8 cellular contexts compared by ENCODE assay signal in genomic region chr7:6705959-6706665, GRCh38. TPM values are rescaled to one million over a fixed set of nuclear protein-coding genes. Genes with fewer than 3 reads are reported as not detected.
DNase-seq lines count a peak whose midpoint lies in the region; ATAC-seq and TF ChIP-seq lines count a peak whose summit lies in the region.

No MANE protein-coding gene starts in this region.

- H3K9me3 Mint-ChIP-seq in activated T-cell treated with anti-CD3 and anti-CD28 coated beads, Interleukin-2, amount 50 U/mL, for 24 hours, result peaks cover 33% of the 10 kb centered on the region

- H3K9me2 ChIP-seq in neural cell (ENCODE audit: insufficient read depth, low read length), result no peaks in the 10 kb centered on the region

- H3K4me1 Mint-ChIP-seq in activated T-cell treated with anti-CD3 and anti-CD28 coated beads, Interleukin-2, amount 50 U/mL, for 24 hours (ENCODE audit: low read depth), result peaks cover 44% of the 10 kb centered on the region

- peak overlapping the region; percentile 91 for H3K9ac ChIP-seq in neural cell (ENCODE audit: low read length)

- H3K27me3 Mint-ChIP-seq in activated T-cell treated with anti-CD3 and anti-CD28 coated beads, Interleukin-2, amount 50 U/mL, for 24 hours, result peaks cover under 1% of the 10 kb centered on the region

- DNase-seq in HEK293T (ENCODE audit: extremely low spot score) (peak; percentile 28), MG63 (peak; percentile 43), fibroblast of gingiva (ENCODE audit: low read depth) (peak; percentile 36), ureter (ENCODE audit: low spot score) (peak; percentile 48), NCI-H1694 treated with DMSO at 0.1 percent for 48 hours (lab: John Stamatoyannopoulos, UW) (no peak)
- DNase-seq in activated T-cell treated with anti-CD3 and anti-CD28 coated beads, Interleukin-2, amount 50 U/mL, for 24 hours, result no peak

- TF ChIP-seq RAD21 in neural cell (conservative IDR thresholded peaks at IDR 0.05), result no peak

- peak overlapping the region; percentile 96 for H3K4me2 ChIP-seq in neural cell (ENCODE audit: low read length)

- peak overlapping the region; percentile 33 for H2AFZ ChIP-seq in neural cell (ENCODE audit: low read depth, low read length)

- no peak for TF ChIP-seq EP300 in neural cell (conservative IDR thresholded peaks at IDR 0.05; ENCODE audit: poor library complexity, severe bottlenecking)

- H3K9me3 ChIP-seq in MG63 (peaks cover 31% of the 10 kb centered on the region), neural cell (ENCODE audit: low read length) (no peaks in the 10 kb centered on the region)

- no peak for TF ChIP-seq CTCF in neural cell (IDR thresholded peaks at IDR 0.05; ENCODE audit: poor library complexity, severe bottlenecking)

- peak overlapping the region; percentile 79 for H3K27ac ChIP-seq in neural cell (ENCODE audit: low read length)

- peaks cover 4% of the 10 kb centered on the region for H3F3A ChIP-seq in neural cell (ENCODE audit: insufficient read depth, low read length, poor library complexity, severe bottlenecking)

- peak overlapping the region; percentile 88 for H3K4me3 ChIP-seq in MG63
- H3K4me3 ChIP-seq in neural cell (ENCODE audit: low read length), result peak overlapping the region; percentile 98

- ATAC-seq in GM18498 (IDR thresholded peaks at IDR 0.05; ENCODE audit: unreplicated experiment), result peak; percentile 33

- H3K4me3 Mint-ChIP-seq in activated T-cell treated with anti-CD3 and anti-CD28 coated beads, Interleukin-2, amount 50 U/mL, for 24 hours, result peak overlapping the region; percentile 89

- peaks cover 41% of the 10 kb centered on the region for H3K36me3 Mint-ChIP-seq in activated T-cell treated with anti-CD3 and anti-CD28 coated beads, Interleukin-2, amount 50 U/mL, for 24 hours (ENCODE audit: low read depth)

- H3K36me3 ChIP-seq in MG63 (peaks cover 40% of the 10 kb centered on the region), neural cell (ENCODE audit: insufficient read depth, low read length) (peaks cover 11% of the 10 kb centered on the region)

- CTCF ChIA-PET in HEK293T (lab: Yijun Ruan, JAX), result no interaction called here

- H3K27ac Mint-ChIP-seq in activated T-cell treated with anti-CD3 and anti-CD28 coated beads, Interleukin-2, amount 50 U/mL, for 24 hours, result peak overlapping the region; percentile 93

- H3K27me3 ChIP-seq in MG63, result no peaks in the 10 kb centered on the region
- H3K27me3 ChIP-seq in neural cell (ENCODE audit: insufficient read depth, low read depth, low read length), result no peaks in the 10 kb centered on the region

- H3K79me2 ChIP-seq in neural cell (replicated peaks; ENCODE audit: insufficient read depth, low read length), result peaks cover 36% of the 10 kb centered on the region

- POLR2A ChIA-PET in HEK293T (lab: Yijun Ruan, JAX), result no interaction called here

- H4K20me1 ChIP-seq in neural cell (ENCODE audit: insufficient read depth), result no peaks in the 10 kb centered on the region

TF ChIP-seq in HEK293T, 16 proteins besides CTCF, POLR2A, EP300 and RAD21:
- TF ChIP-seq L3MBTL2 (conservative IDR thresholded peaks at IDR 0.05) (peak; percentile 67), SP1 (IDR thresholded peaks at IDR 0.05) (no peak)

TF ChIP-seq in neural cell, 6 proteins besides CTCF, POLR2A, EP300 and RAD21:
- TF ChIP-seq TAF1 (IDR thresholded peaks at IDR 0.05; ENCODE audit: low read depth) (peak; percentile 22), EZH2 (IDR thresholded peaks at IDR 0.05; ENCODE audit: borderline replicate concordance, insufficient read depth, low read length, poor library complexity, severe bottlenecking) (no peak)

RNA-seq across cellular contexts. Expression of gene ZNF12, which starts 0.6 kb away (rescaled TPM):
- total RNA-seq in MG63 (2014; rRNA removed; shearing (Covaris generic); ENCODE audit: low replicate concordance), result 7.1 and 8.0 TPM in 2 replicates
- polyA plus RNA-seq in neural cell, result 26.0 and 27.9 TPM in 2 replicates
- polyA minus RNA-seq in neural cell, result 55.5 and 61.0 TPM in 2 replicates
- 29.0 TPM for total RNA-seq in ureter

RNA-seq across cellular contexts. Expression of gene RSPH10B2, which starts 47.8 kb away (rescaled TPM):
- 0.20 TPM in 1 of 2 replicates, not detected in the other for total RNA-seq in MG63 (2014; rRNA removed; shearing (Covaris generic); ENCODE audit: low replicate concordance)
- polyA plus RNA-seq in neural cell, result 0.22 TPM in 1 of 2 replicates, not detected in the other
- polyA minus RNA-seq in neural cell, result 0.58 and 1.9 TPM in 2 replicates
- not detected for total RNA-seq in ureter

Comparison
In these comparisons a context has a peak if more than half of its experiments do, and no peak if none do; other contexts are left out.
1. DNase-seq: peak in HEK293T (single experiment), MG63 (single experiment), fibroblast of gingiva (single experiment) and ureter (single experiment); none in activated T-cell treated with anti-CD3 and anti-CD28 coated beads, Interleukin-2, amount 50 U/mL, for 24 hours (single experiment) and NCI-H1694 treated with DMSO at 0.1 percent for 48 hours (single experiment).